ENCODE assay signal across 9 cellular contexts in the genomic region with DNA sequence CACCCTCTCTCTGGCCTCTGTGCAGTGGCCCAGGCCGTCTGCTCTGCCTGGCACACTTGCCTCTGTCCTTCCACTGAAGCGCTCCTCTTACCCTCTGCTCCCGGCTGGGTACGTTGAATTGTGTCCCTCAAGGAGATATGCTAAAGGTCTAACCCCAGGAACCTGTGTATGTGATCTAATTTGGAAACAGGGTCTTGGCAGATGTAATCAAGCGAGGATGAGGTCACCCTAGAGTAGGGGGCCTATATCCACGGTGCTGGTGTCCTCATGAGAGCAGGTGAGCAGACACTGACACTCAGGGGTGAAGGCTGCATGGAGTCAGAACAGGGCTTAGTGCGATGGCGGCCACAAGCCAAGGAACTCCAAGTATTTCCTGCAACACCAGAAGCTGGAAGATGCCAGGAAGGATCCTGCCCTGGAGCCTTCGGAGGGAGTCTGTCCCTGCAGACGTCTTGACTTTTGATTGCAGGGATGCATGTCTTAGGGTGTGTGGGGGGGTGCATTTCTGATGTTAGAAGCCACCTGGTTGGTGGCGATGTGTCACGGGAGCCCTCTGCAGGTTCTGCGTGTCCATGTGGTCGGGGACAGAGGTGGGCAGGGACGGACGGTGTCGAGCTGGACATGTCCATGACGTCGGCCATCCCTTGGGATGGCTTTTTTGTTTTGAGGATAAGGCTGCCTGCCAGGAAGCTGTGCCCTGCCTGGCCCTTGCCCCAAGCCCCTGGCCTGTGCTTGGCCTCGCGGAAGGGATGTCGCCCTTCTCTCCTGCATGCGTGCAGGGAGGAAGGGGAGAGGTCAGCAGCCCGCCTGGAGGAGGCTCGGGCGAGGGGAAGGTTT.
A peak's percentile ranks its signal among the peaks of the same experiment; 100 is the strongest.
DNase-seq lines count a peak whose midpoint lies in the region; ATAC-seq and TF ChIP-seq lines count a peak whose summit lies in the region.
"Had no signal": no experiment of that assay in that cellular context is flagged by ENCODE, and none has a peak within 500 bp of the region (broad histone marks: within the 10 kb centered on the region; RNA-seq: fewer than 3 reads in every experiment).

No MANE protein-coding gene starts in this region.

- intact Hi-C loops in Caco-2 (cut with micrococcal nuclease; ENCODE audit: unreplicated experiment), result loop anchor here (1.0 to 5.0 kb wide), 6 partner anchors 39 to 172 kb away; partner anchors contain the start of gene C11orf24
- intact Hi-C loops in esophagus squamous epithelium (cut with DNase I), result no loop called here
- intact Hi-C loops in posterior vena cava (cut with DNase I), result loop anchor here (5.0 kb wide), 2 partner anchors 69 to 119 kb away; partner anchors contain the start of gene LRP5 (in 1 of the 2)

- H3K27me3 ChIP-seq in Caco-2 (replicated peaks; ENCODE audit: control insufficient read depth, insufficient read depth, low read length) (no peaks in the 10 kb centered on the region), SJCRH30 (no peaks in the 10 kb centered on the region), esophagus squamous epithelium (no peaks in the 10 kb centered on the region)
- H3K27me3 ChIP-seq: ovary had no signal

- POLR2A ChIA-PET in Caco-2 (lab: Charles Lee), result interaction anchor here (0.8 to 1.4 kb wide), 4 partner anchors 39 to 109 kb away, joined by 3 to 7 read pairs (median 4); partner anchors contain the start of genes C11orf24 and LRP5

- H3K36me3 Mint-ChIP-seq in Caco-2 (ENCODE audit: insufficient read depth, unreplicated experiment), result peaks cover 56% of the 10 kb centered on the region

- peaks cover 38% of the 10 kb centered on the region for H3K4me1 ChIP-seq in Caco-2
- H3K4me1 ChIP-seq in SJCRH30, result peaks cover 26% of the 10 kb centered on the region
- peaks cover 26 to 73% (median 51%) of the 10 kb centered on the region in 3 donors for H3K4me1 ChIP-seq in esophagus squamous epithelium

- H3K36me3 ChIP-seq in Caco-2 (ENCODE audit: control insufficient read depth, insufficient read depth, low read length), result peaks cover 12% of the 10 kb centered on the region
- H3K36me3 ChIP-seq in SJCRH30, result peaks cover 8% of the 10 kb centered on the region
- H3K36me3 ChIP-seq in esophagus squamous epithelium, result peaks cover 0 to 15% (median under 1%) of the 10 kb centered on the region in 3 donors
- H3K36me3 ChIP-seq: ovary had no signal

- peak; percentile 12 for ATAC-seq in omental fat pad (ENCODE audit: low FRiP score)

- H3K4me1 Mint-ChIP-seq in Caco-2 (ENCODE audit: low read depth, unreplicated experiment), result peaks cover 44% of the 10 kb centered on the region

- TF ChIP-seq CTCF in Caco-2 (IDR thresholded peaks at IDR 0.05; ENCODE audit: insufficient read depth in 1 of 2, low read depth in 1 of 2, low read length in 1 of 2, severe bottlenecking in 1 of 2, unreplicated experiment in 1 of 2), result no peak
- TF ChIP-seq CTCF in esophagus squamous epithelium (IDR thresholded peaks at IDR 0.05), result no peak
- no peak for TF ChIP-seq CTCF in omental fat pad (IDR thresholded peaks at IDR 0.05)

- H3K27ac ChIP-seq in SJCRH30 (peak overlapping the region; percentile 46; the same call in 1 of the 2 replicates), esophagus squamous epithelium (peak overlapping the region; percentile 42 to 83 (median 78))

- no peak for TF ChIP-seq POLR2A in esophagus squamous epithelium (IDR thresholded peaks at IDR 0.05)

- H3K27me3 Mint-ChIP-seq in Caco-2 (ENCODE audit: insufficient read depth, unreplicated experiment), result no peaks in the 10 kb centered on the region

- WGBS in esophagus squamous epithelium, 2 donors, result 46 to 54% methylated on average over 7 of the region's 26 CpGs

- BruUV-seq in Caco-2 (replicated peaks; lab: Mats Ljungman, UMichigan), result TSS peak; percentile 60

- no peaks in the 10 kb centered on the region for H3K9me3 Mint-ChIP-seq in Caco-2 (ENCODE audit: unreplicated experiment)

- H3K4me3 ChIP-seq in Caco-2 (ENCODE audit: low read depth, low read length) (peak overlapping the region; percentile 1; the same call in 1 of the 2 replicates), SJCRH30 (no peak overlapping the region), esophagus squamous epithelium (peak overlapping the region in 1 of 4 donors; percentile 34)
- H3K4me3 ChIP-seq: ovary had no signal

- CTCF ChIA-PET in Caco-2 (lab: Charles Lee), result interaction anchor here (0.6 to 3.4 kb wide), 9 partner anchors 10 to 172 kb away, joined by 4 to 28 read pairs (median 6); partner anchors contain the start of gene C11orf24

- H3K27ac Mint-ChIP-seq in Caco-2 (ENCODE audit: unreplicated experiment), result peak overlapping the region; percentile 87

- H3K9me3 ChIP-seq in Caco-2 (no peaks in the 10 kb centered on the region), SJCRH30 (replicated peaks) (no peaks in the 10 kb centered on the region), esophagus squamous epithelium (no peaks in the 10 kb centered on the region)
- H3K9me3 ChIP-seq: ovary had no signal

- DNase-seq in Caco-2 (peak in 1 of 2 experiments; percentile 42), SJCRH30 (no peak), esophagus squamous epithelium (lab: John Stamatoyannopoulos, UW) (no peak), omental fat pad (ENCODE audit: low spot score) (no peak), posterior vena cava (ENCODE audit: low spot score) (no peak), CD1c-positive myeloid dendritic cell (ENCODE audit: extremely low spot score) (no peak), NCI-H2196 treated with DMSO at 0.1 percent for 48 hours (lab: John Stamatoyannopoulos, UW; ENCODE audit: unreplicated experiment) (no peak), NCI-H1694 (lab: John Stamatoyannopoulos, UW) (no peak)

- peak overlapping the region; percentile 67 for H3K4me3 Mint-ChIP-seq in Caco-2 (ENCODE audit: unreplicated experiment)
